In genomic region chr2:112584134-112584890, GRCh38 we compare ENCODE assay signal across 1 cellular context.
TF ChIP-seq lines count a peak whose summit lies in the region.

CHCHD5 (plus strand) TSS chr2:112584609; CDS start chr2:112584648, 39 bp downstream.

TF ChIP-seq in HepG2, 621 proteins besides CTCF, POLR2A, EP300 and RAD21 (continued from another document and continues in another):
- TF ChIP-seq ZNF670 (CRISPR knock-in tag; IDR thresholded peaks at IDR 0.05; ENCODE audit: borderline replicate concordance): peak; percentile 88
- no peak for TF ChIP-seq LCORL (IDR thresholded peaks at IDR 0.05)
- no peak; the same call in 1 of the 2 replicates for TF ChIP-seq LCORL (CRISPR knock-in tag; IDR thresholded peaks at IDR 0.05)
- TF ChIP-seq ZNF792 (CRISPR knock-in tag; IDR thresholded peaks at IDR 0.05): peak; percentile 84; the same call in 1 of the 2 replicates
- TF ChIP-seq RBFOX2 (IDR thresholded peaks at IDR 0.05; ENCODE audit: low read depth, low read length): peak; percentile 90
- 0 out of 2 replicates have a peak, but pooled peaks have one; percentile 48 for TF ChIP-seq JUND (CRISPR knock-in tag; IDR thresholded peaks at IDR 0.05)
- peak; percentile 86; the same call in 1 of the 2 replicates for TF ChIP-seq MYC (CRISPR knock-in tag; IDR thresholded peaks at IDR 0.05; ENCODE audit: borderline replicate concordance)
- peak; percentile 42; the same call in 1 of the 2 replicates for TF ChIP-seq RNF2 (conservative IDR thresholded peaks at IDR 0.05; ENCODE audit: low read depth)
- peak; percentile 90 for TF ChIP-seq ZSCAN31 (CRISPR knock-in tag; IDR thresholded peaks at IDR 0.05; ENCODE audit: low read depth)
- TF ChIP-seq PHF5A (CRISPR knock-in tag; IDR thresholded peaks at IDR 0.05; ENCODE audit: low read depth, unreplicated experiment): no peak
- TF ChIP-seq CREM (IDR thresholded peaks at IDR 0.05): peak; percentile 95
- no peak for TF ChIP-seq CREM (CRISPR knock-in tag; IDR thresholded peaks at IDR 0.05)
- TF ChIP-seq ONECUT2 (CRISPR knock-in tag; IDR thresholded peaks at IDR 0.05): peak; percentile 6; the same call in 1 of the 2 replicates
- no peak for TF ChIP-seq ZNF780A (CRISPR knock-in tag; IDR thresholded peaks at IDR 0.05)
- TF ChIP-seq SALL2 (CRISPR knock-in tag; IDR thresholded peaks at IDR 0.05): peak; percentile 35; the same call in 1 of the 2 replicates
- no peak; the same call in 1 of the 2 replicates for TF ChIP-seq ATRX (CRISPR knock-in tag; IDR thresholded peaks at IDR 0.05; ENCODE audit: borderline replicate concordance)
- TF ChIP-seq HOXA5 (CRISPR knock-in tag; IDR thresholded peaks at IDR 0.05): peak; percentile 15; the same call in 1 of the 2 replicates
- TF ChIP-seq ZNF713 (CRISPR knock-in tag; IDR thresholded peaks at IDR 0.05): 0 out of 2 replicates have a peak, but pooled peaks have one; percentile 90
- TF ChIP-seq IRF2 (CRISPR knock-in tag; IDR thresholded peaks at IDR 0.05): peak; percentile 88
- peak; percentile 65; the same call in 1 of the 2 replicates for TF ChIP-seq ZNF12 (CRISPR knock-in tag; IDR thresholded peaks at IDR 0.05)
- no peak for TF ChIP-seq ZNF10 (CRISPR knock-in tag; IDR thresholded peaks at IDR 0.05; ENCODE audit: borderline replicate concordance, low read depth)
- TF ChIP-seq ZNF205 (CRISPR knock-in tag; IDR thresholded peaks at IDR 0.05): peak; percentile 47; the same call in 1 of the 2 replicates
- no peak for TF ChIP-seq DNMT1 (CRISPR knock-in tag; IDR thresholded peaks at IDR 0.05)
- TF ChIP-seq ZNF136 (CRISPR knock-in tag; IDR thresholded peaks at IDR 0.05; ENCODE audit: low read depth): peak; percentile 10; the same call in 1 of the 2 replicates
- TF ChIP-seq MAFF (IDR thresholded peaks at IDR 0.05; ENCODE audit: low read depth, low read length): no peak
- TF ChIP-seq ZNF30 (CRISPR knock-in tag; IDR thresholded peaks at IDR 0.05): peak; percentile 57; the same call in 1 of the 2 replicates
- peak; percentile 85; the same call in 1 of the 2 replicates for TF ChIP-seq ZNF83 (CRISPR knock-in tag; IDR thresholded peaks at IDR 0.05; ENCODE audit: borderline replicate concordance)
- no peak for TF ChIP-seq ARID3A (IDR thresholded peaks at IDR 0.05; ENCODE audit: low read depth, low read length)
- TF ChIP-seq ZBTB3 (CRISPR knock-in tag; IDR thresholded peaks at IDR 0.05; ENCODE audit: borderline replicate concordance, low read depth): no peak
- peak; percentile 43; the same call in 1 of the 2 replicates for TF ChIP-seq SP5 (CRISPR knock-in tag; IDR thresholded peaks at IDR 0.05; ENCODE audit: borderline replicate concordance, low read depth)
- peak; percentile 87 for TF ChIP-seq HNRNPL (IDR thresholded peaks at IDR 0.05; ENCODE audit: low read depth, low read length)
- peak; percentile 92 for TF ChIP-seq ZFX (CRISPR knock-in tag; IDR thresholded peaks at IDR 0.05; ENCODE audit: low read depth)
- peak; percentile 91 for TF ChIP-seq ZNF34 (CRISPR knock-in tag; IDR thresholded peaks at IDR 0.05; ENCODE audit: borderline replicate concordance)
- no peak for TF ChIP-seq PREB (CRISPR knock-in tag; IDR thresholded peaks at IDR 0.05)
- peak; percentile 87 for TF ChIP-seq DRAP1 (CRISPR knock-in tag; IDR thresholded peaks at IDR 0.05)
- TF ChIP-seq FOXO4 (CRISPR knock-in tag; conservative IDR thresholded peaks at IDR 0.05): 0 out of 2 replicates have a peak, but pooled peaks have one; percentile 36
- TF ChIP-seq SP140L (CRISPR knock-in tag; IDR thresholded peaks at IDR 0.05; ENCODE audit: borderline replicate concordance): 0 out of 2 replicates have a peak, but pooled peaks have one; percentile 34
- TF ChIP-seq ATF1 (CRISPR knock-in tag; IDR thresholded peaks at IDR 0.05): peak; percentile 85
- TF ChIP-seq SRF (IDR thresholded peaks at IDR 0.05; ENCODE audit: low read depth, low read length): peak; percentile 77; the same call in 1 of the 2 replicates
- no peak; the same call in 1 of the 2 replicates for TF ChIP-seq ZFP82 (CRISPR knock-in tag; IDR thresholded peaks at IDR 0.05; ENCODE audit: borderline replicate concordance)
- TF ChIP-seq SNAPC4 (CRISPR knock-in tag; IDR thresholded peaks at IDR 0.05): peak; percentile 80
- peak; percentile 97 for TF ChIP-seq TAF1 (CRISPR knock-in tag; IDR thresholded peaks at IDR 0.05)
- TF ChIP-seq DBP (CRISPR knock-in tag; IDR thresholded peaks at IDR 0.05; ENCODE audit: not compliant biosample characterization): peak; percentile 38
- TF ChIP-seq ZNF800 (CRISPR knock-in tag; IDR thresholded peaks at IDR 0.05): no peak; the same call in none of the 2 replicates
- peak; percentile 29; the same call in 1 of the 2 replicates for TF ChIP-seq NR2F6 (IDR thresholded peaks at IDR 0.05)
- TF ChIP-seq NR2F6 (CRISPR knock-in tag; IDR thresholded peaks at IDR 0.05): peak; percentile 43; the same call in 1 of the 2 replicates
- peak; percentile 75; the same call in 1 of the 2 replicates for TF ChIP-seq ZNF614 (CRISPR knock-in tag; IDR thresholded peaks at IDR 0.05; ENCODE audit: borderline replicate concordance)
- TF ChIP-seq ZBTB7A (CRISPR knock-in tag; IDR thresholded peaks at IDR 0.05): peak; percentile 90
- 0 out of 2 replicates have a peak, but pooled peaks have one; percentile 16 for TF ChIP-seq HHEX (CRISPR knock-in tag; IDR thresholded peaks at IDR 0.05)
- peak; percentile 74; the same call in 1 of the 2 replicates for TF ChIP-seq ZNF580 (CRISPR knock-in tag; IDR thresholded peaks at IDR 0.05; ENCODE audit: borderline replicate concordance, low read depth)
- TF ChIP-seq ZSCAN5A (CRISPR knock-in tag; IDR thresholded peaks at IDR 0.05; ENCODE audit: borderline replicate concordance): peak; percentile 90
- peak; percentile 83 for TF ChIP-seq DNMT3B (CRISPR knock-in tag; conservative IDR thresholded peaks at IDR 0.05)
- TF ChIP-seq KLF13 (CRISPR knock-in tag; IDR thresholded peaks at IDR 0.05): no peak
- peak; percentile 69 for TF ChIP-seq JUN (CRISPR knock-in tag; IDR thresholded peaks at IDR 0.05)
- no peak; the same call in none of the 2 replicates for TF ChIP-seq ZNF468 (CRISPR knock-in tag; IDR thresholded peaks at IDR 0.05)
- no peak for TF ChIP-seq ZNF652 (CRISPR knock-in tag; IDR thresholded peaks at IDR 0.05; ENCODE audit: borderline replicate concordance, low read depth)
- no peak for TF ChIP-seq NFE2L2 (IDR thresholded peaks at IDR 0.05; ENCODE audit: low read length)
